8 cellular contexts compared by ENCODE assay signal in genomic region chr1:76330993-76331603, GRCh38.
DNase-seq lines count a peak whose midpoint lies in the region; ATAC-seq lines count a peak whose summit lies in the region.

No MANE protein-coding gene starts in this region.

- peak; percentile 92 for ATAC-seq in GM19397 (IDR thresholded peaks at IDR 0.05; ENCODE audit: unreplicated experiment)
- ATAC-seq in HG03439 (IDR thresholded peaks at IDR 0.05; ENCODE audit: unreplicated experiment) = peak; percentile 79

- DNase-seq in DMS153 treated with DMSO at 0.1 percent for 48 hours (lab: John Stamatoyannopoulos, UW; ENCODE audit: unreplicated experiment) (peak; percentile 30), NCI-H526 (lab: John Stamatoyannopoulos, UW) (peak; percentile 34 to 69), germinal center (ENCODE audit: low spot score) (peak; percentile 30), pons (ENCODE audit: low spot score) (peak; percentile 79)
- DNase-seq in activated T-cell treated with anti-CD3 and anti-CD28 coated beads, Interleukin-2, amount 50 U/mL, for 48 hours = peak; percentile 27 to 33
- no peak for DNase-seq in stimulated activated naive CD4-positive, alpha-beta T cell treated with Interleukin-2 at 50 U/mL for 16 hours (lab: John Stamatoyannopoulos, UW)
